Comparison of ENCODE assay signal across 18 cellular contexts in genomic region chrX:131288188-131288587, GRCh38. TPM values are rescaled to one million over a fixed set of nuclear protein-coding genes. Genes with fewer than 3 reads are reported as not detected.
A peak's percentile ranks its signal among the peaks of the same experiment; 100 is the strongest.
DNase-seq lines count a peak whose midpoint lies in the region; ATAC-seq, FAIRE-seq and TF ChIP-seq lines count a peak whose summit lies in the region.
"Had no signal": no experiment of that assay in that cellular context is flagged by ENCODE, and none has a peak within 500 bp of the region (broad histone marks: within the 10 kb centered on the region; RNA-seq: fewer than 3 reads in every experiment).

No MANE protein-coding gene starts in this region.

- H4K20me1 ChIP-seq in astrocyte (ENCODE audit: insufficient read depth, low read length) = no peaks in the 10 kb centered on the region

- no peaks in the 10 kb centered on the region for H3K79me2 ChIP-seq in astrocyte (ENCODE audit: insufficient read depth, low read length)

- H2AFZ ChIP-seq in astrocyte (ENCODE audit: low read depth, low read length) = no peak overlapping the region

- ATAC-seq in HG03139 (IDR thresholded peaks at IDR 0.05; ENCODE audit: unreplicated experiment) = no peak
- ATAC-seq: HCT116 had no signal

- H3K9me3 Mint-ChIP-seq in astrocyte (ENCODE audit: unreplicated experiment) (no peaks in the 10 kb centered on the region), glutamatergic neuron (ENCODE audit: unreplicated experiment) (no peaks in the 10 kb centered on the region), nephron (no peaks in the 10 kb centered on the region)

- H3K27me3 Mint-ChIP-seq in astrocyte (ENCODE audit: low read depth, unreplicated experiment) (no peaks in the 10 kb centered on the region), glutamatergic neuron (ENCODE audit: unreplicated experiment) (no peaks in the 10 kb centered on the region), nephron (ENCODE audit: low read depth) (no peaks in the 10 kb centered on the region)

- H3K27ac Mint-ChIP-seq in astrocyte (ENCODE audit: unreplicated experiment) = no peak overlapping the region
- no peak overlapping the region for H3K27ac Mint-ChIP-seq in glutamatergic neuron (ENCODE audit: unreplicated experiment)
- no peak overlapping the region for H3K27ac Mint-ChIP-seq in nephron
- H3K27ac Mint-ChIP-seq: CD14-positive monocyte had no signal

- H3K27ac ChIP-seq in astrocyte (ENCODE audit: low read depth, low read length) (no peak overlapping the region), substantia nigra (ENCODE audit: low read depth, low read length, poor library complexity, severe bottlenecking) (no peak overlapping the region), right atrium auricular region (no peak overlapping the region)

- H3K36me3 Mint-ChIP-seq in astrocyte (ENCODE audit: low read depth, unreplicated experiment) (no peaks in the 10 kb centered on the region), glutamatergic neuron (ENCODE audit: unreplicated experiment) (no peaks in the 10 kb centered on the region), nephron (ENCODE audit: low read depth) (peaks cover 15% of the 10 kb centered on the region)
- H3K36me3 Mint-ChIP-seq: CD14-positive monocyte had no signal

- H3K27me3 ChIP-seq in H7 (ENCODE audit: control insufficient read depth, insufficient read depth, low read length) (no peaks in the 10 kb centered on the region), astrocyte (ENCODE audit: insufficient read depth, low read length) (no peaks in the 10 kb centered on the region), right atrium auricular region (no peaks in the 10 kb centered on the region)
- H3K27me3 ChIP-seq: MG63 had no signal

- H3K4me3 ChIP-seq in H7 (ENCODE audit: insufficient read depth, low read depth, low read length) = peak overlapping the region; percentile 65
- no peak overlapping the region for H3K4me3 ChIP-seq in astrocyte (ENCODE audit: insufficient read depth, low read depth, low read length)
- H3K4me3 ChIP-seq in right atrium auricular region = no peak overlapping the region
- H3K4me3 ChIP-seq: MG63 had no signal

- no peaks in the 10 kb centered on the region for H3K4me1 ChIP-seq in astrocyte (ENCODE audit: insufficient read depth, low read length)
- H3K4me1 ChIP-seq in right atrium auricular region = no peaks in the 10 kb centered on the region
- H3K4me1 ChIP-seq: Caco-2 had no signal

- H3K9ac ChIP-seq in astrocyte (ENCODE audit: low read length) = no peak overlapping the region

- H3K4me2 ChIP-seq in astrocyte (ENCODE audit: low read length) = no peak overlapping the region

- no peaks in the 10 kb centered on the region; the same call in 1 of the 2 replicates for H3K36me3 ChIP-seq in H7 (replicated peaks; ENCODE audit: control insufficient read depth, insufficient read depth, low read length)
- no peaks in the 10 kb centered on the region for H3K36me3 ChIP-seq in astrocyte (ENCODE audit: insufficient read depth, low read length)
- H3K36me3 ChIP-seq in right atrium auricular region = no peaks in the 10 kb centered on the region
- H3K36me3 ChIP-seq: MG63 had no signal

- H3K9me3 ChIP-seq in astrocyte (ENCODE audit: insufficient read depth, low read depth, low read length) = no peaks in the 10 kb centered on the region
- no peaks in the 10 kb centered on the region for H3K9me3 ChIP-seq in right atrium auricular region
- H3K9me3 ChIP-seq: Caco-2, MG63 had no signal

- TF ChIP-seq CTCF in astrocyte (IDR thresholded peaks at IDR 0.05; ENCODE audit: insufficient read depth, low read depth, low read length) = no peak
- no peak for TF ChIP-seq CTCF in glutamatergic neuron (IDR thresholded peaks at IDR 0.05; ENCODE audit: partially characterized antibody, unreplicated experiment)
- TF ChIP-seq CTCF in nephron (IDR thresholded peaks at IDR 0.05; ENCODE audit: unreplicated experiment in 3 of 3) = no peak
- no peak for TF ChIP-seq CTCF in right atrium auricular region (IDR thresholded peaks at IDR 0.05)

- no peak overlapping the region for H3K4me3 Mint-ChIP-seq in astrocyte (ENCODE audit: unreplicated experiment)
- H3K4me3 Mint-ChIP-seq in glutamatergic neuron (ENCODE audit: unreplicated experiment) = peak overlapping the region; percentile 85
- peak overlapping the region; percentile 81 to 91 (median 85) for H3K4me3 Mint-ChIP-seq in nephron

- DNase-seq in H7 = no peak
- DNase-seq in astrocyte (ENCODE audit: low read depth) = no peak
- no peak for DNase-seq in glutamatergic neuron
- DNase-seq in substantia nigra (lab: John Stamatoyannopoulos, UW) = no peak
- no peak for DNase-seq in right atrium auricular region (ENCODE audit: low spot score)
- DNase-seq in activated CD8-positive, alpha-beta memory T cell treated with anti-CD3 and anti-CD28 coated beads, Interleukin-2, amount 50 U/mL, for 48 hours = no peak
- DNase-seq: Caco-2, DMS53, MG63, NCI-H1417 treated with DMSO at 0.1 percent for 48 hours, NCI-H2029 treated with DMSO at 0.1 percent for 48 hours, NCI-H510A treated with DMSO at 0.1 percent for 48 hours, SHP77 treated with DMSO at 0.1 percent for 48 hours had no signal

- peak; percentile 59 for FAIRE-seq in astrocyte (lab: Jason Lieb, UNC)

- H3K4me1 Mint-ChIP-seq in astrocyte (ENCODE audit: low read depth, unreplicated experiment) = no peaks in the 10 kb centered on the region
- H3K4me1 Mint-ChIP-seq in glutamatergic neuron (ENCODE audit: low read depth, unreplicated experiment) = no peaks in the 10 kb centered on the region
- H3K4me1 Mint-ChIP-seq in nephron = peaks cover 18% of the 10 kb centered on the region
- H3K4me1 Mint-ChIP-seq: CD14-positive monocyte had no signal

RNA-seq across cellular contexts. Expression of gene IGSF1, which starts 0.9 kb away (rescaled TPM):
- 13.4 and 17.8 TPM in 2 replicates for total RNA-seq in H7 (2014; rRNA removed; shearing (Covaris generic))
- 2.5 and 3.5 TPM in 2 replicates for total RNA-seq in astrocyte
- 3.0 TPM for total RNA-seq in glutamatergic neuron (ENCODE audit: unreplicated experiment)
- total RNA-seq in right atrium auricular region = 1 to 10 TPM; 3.3 to 9.5 TPM
- total RNA-seq: A673 had no signal
